ENCODE assay signal across 8 cellular contexts in genomic region chr5:56814963-56815656, GRCh38. TPM values are rescaled to one million over a fixed set of nuclear protein-coding genes. Genes with fewer than 3 reads are reported as not detected.
A peak's percentile ranks its signal among the peaks of the same experiment; 100 is the strongest.
DNase-seq lines count a peak whose midpoint lies in the region; ATAC-seq and TF ChIP-seq lines count a peak whose summit lies in the region.

Gene MAP3K1 (plus strand): TSS chr5:56815549. CDS start chr5:56815574, 25 bp downstream.

- H3K4me2 ChIP-seq in KMS-11 (peak within 1 kb of the TSS; percentile 83), osteoblast (ENCODE audit: insufficient read depth, low read length) (peak within 1 kb of the TSS; percentile 92)

- no peaks in the 10 kb centered on the region for H3K9me3 Mint-ChIP-seq in activated naive CD4-positive, alpha-beta T cell treated with anti-CD3 and anti-CD28 coated beads, Interleukin-2, amount 50 U/mL, for 72 hours

- peak within 1 kb of the TSS; percentile 80 for H3K9ac ChIP-seq in KMS-11

- H3K27me3 ChIP-seq in KMS-11 (ENCODE audit: insufficient read depth, low read depth) (no peaks in the 10 kb centered on the region), osteoblast (ENCODE audit: insufficient read depth, low read length) (peaks cover 23% of the 10 kb centered on the region)

- DNase-seq in EH (ENCODE audit: low read depth) (peak; percentile 72), SKM-1 (lab: John Stamatoyannopoulos, UW; ENCODE audit: unreplicated experiment) (peak; percentile 57), glomerular visceral epithelial cell (ENCODE audit: extremely low spot score) (peak; percentile 90), osteoblast (ENCODE audit: insufficient read length, low spot score, missing footprints) (peak; percentile 98)
- DNase-seq in activated naive CD4-positive, alpha-beta T cell treated with anti-CD3 and anti-CD28 coated beads, Interleukin-2, amount 50 U/mL, for 72 hours (ENCODE audit: low spot score in 2 of 2) = peak; percentile 81 to 83

- ATAC-seq in GM21723 (IDR thresholded peaks at IDR 0.05; ENCODE audit: unreplicated experiment) = peak; percentile 61
- peak; percentile 61 to 68 for ATAC-seq in activated naive CD4-positive, alpha-beta T cell treated with anti-CD3 and anti-CD28 coated beads, Interleukin-2, amount 50 U/mL, for 72 hours

- no peaks in the 10 kb centered on the region for H3K9me3 ChIP-seq in osteoblast (ENCODE audit: low read depth, low read length)

- H3K79me2 ChIP-seq in KMS-11 (ENCODE audit: insufficient read depth, low read depth) (peaks cover 42% of the 10 kb centered on the region), osteoblast (ENCODE audit: insufficient read depth, low read length) (peaks cover 32% of the 10 kb centered on the region)

- TF ChIP-seq CTCF in KMS-11 (conservative IDR thresholded peaks at IDR 0.05; ENCODE audit: low read depth, low read length) (no peak), osteoblast (IDR thresholded peaks at IDR 0.05; ENCODE audit: extremely low read depth, low read depth, low read length) (no peak)

- H2AFZ ChIP-seq in KMS-11 (ENCODE audit: low read depth) (peak within 1 kb of the TSS; percentile 98), osteoblast (ENCODE audit: low read length) (peak within 1 kb of the TSS; percentile 95)

- H4K20me1 ChIP-seq in KMS-11 (ENCODE audit: insufficient read depth) (no peaks in the 10 kb centered on the region), osteoblast (ENCODE audit: insufficient read depth, low read length) (peaks cover 2% of the 10 kb centered on the region)

- peak within 1 kb of the TSS; percentile 72 to 92 for H3K27ac Mint-ChIP-seq in activated naive CD4-positive, alpha-beta T cell treated with anti-CD3 and anti-CD28 coated beads, Interleukin-2, amount 50 U/mL, for 72 hours

- H3K4me1 ChIP-seq in KMS-11 (ENCODE audit: low read depth, poor library complexity, severe bottlenecking) (peaks cover 48% of the 10 kb centered on the region), osteoblast (ENCODE audit: insufficient read depth, low read length) (peaks cover 23% of the 10 kb centered on the region)

- H3K27ac ChIP-seq in KMS-11 = peak within 1 kb of the TSS; percentile 85
- H3K27ac ChIP-seq in osteoblast (ENCODE audit: low read depth, low read length) = peak within 1 kb of the TSS; percentile 47
- H3K27ac ChIP-seq in temporal lobe (ENCODE audit: low read depth, low read length) = peak within 1 kb of the TSS; percentile 42

- H3K36me3 ChIP-seq in KMS-11 (ENCODE audit: insufficient read depth) (no peaks in the 10 kb centered on the region), osteoblast (ENCODE audit: insufficient read depth, low read length) (no peaks in the 10 kb centered on the region)

- peaks cover 6 to 16% of the 10 kb centered on the region in 2 donors for H3K36me3 Mint-ChIP-seq in activated naive CD4-positive, alpha-beta T cell treated with anti-CD3 and anti-CD28 coated beads, Interleukin-2, amount 50 U/mL, for 72 hours

- H3K4me3 ChIP-seq in KMS-11 (IDR thresholded peaks at IDR 0.05; ENCODE audit: insufficient read depth, low read depth, low read length) = peak within 1 kb of the TSS; percentile 27
- H3K4me3 ChIP-seq in osteoblast (ENCODE audit: insufficient read depth, low read length) = peak within 1 kb of the TSS; percentile 92

RNA-seq across cellular contexts. Expression of gene MAP3K1, which starts in this region (rescaled TPM):
- total RNA-seq in activated naive CD4-positive, alpha-beta T cell treated with anti-CD3 and anti-CD28 coated beads, Interleukin-2, amount 50 U/mL, for 72 hours = 10 to 100 TPM; 17.6 to 21.3 TPM
- total RNA-seq in osteoblast (7.1 and 8.0 TPM in 2 replicates), temporal lobe (16.0 TPM)

Comparison
In these comparisons a context has a peak if more than half of its experiments do, and no peak if none do; other contexts are left out.
1. Peak in every context shown above with its lines: DNase-seq, ATAC-seq, H3K4me3 ChIP-seq and H3K27ac ChIP-seq.